Comparison of ENCODE assay signal across 17 cellular contexts in genomic region chrX:17409566-17410290, GRCh38. TPM values are rescaled to one million over a fixed set of nuclear protein-coding genes. Genes with fewer than 3 reads are reported as not detected.
A peak's percentile ranks its signal among the peaks of the same experiment; 100 is the strongest.
DNase-seq lines count a peak whose midpoint lies in the region; ATAC-seq and TF ChIP-seq lines count a peak whose summit lies in the region.
"Had no signal": no experiment of that assay in that cellular context is flagged by ENCODE, and none has a peak within 500 bp of the region (broad histone marks: within the 10 kb centered on the region; RNA-seq: fewer than 3 reads in every experiment).

No MANE protein-coding gene starts in this region.

- H3K9ac ChIP-seq in iPS-15b (ENCODE audit: low read depth, low read length) = no peak overlapping the region

- H3K36me3 Mint-ChIP-seq in nephron progenitor cell (ENCODE audit: low read depth) = peaks cover 12% of the 10 kb centered on the region
- H3K36me3 Mint-ChIP-seq in activated T-cell treated with anti-CD3 and anti-CD28 coated beads, Interleukin-2, amount 50 U/mL, for 72 hours (ENCODE audit: insufficient read depth in 2 of 2) = no peaks in the 10 kb centered on the region
- H3K36me3 Mint-ChIP-seq: CD14-positive monocyte had no signal

- H3K4me3 Mint-ChIP-seq in nephron progenitor cell = peak overlapping the region; percentile 14
- no peak overlapping the region for H3K4me3 Mint-ChIP-seq in activated T-cell treated with anti-CD3 and anti-CD28 coated beads, Interleukin-2, amount 50 U/mL, for 72 hours
- H3K4me3 Mint-ChIP-seq: CD14-positive monocyte had no signal

- ATAC-seq in activated T-cell treated with anti-CD3 and anti-CD28 coated beads, Interleukin-2, amount 50 U/mL, for 72 hours (replicated peaks in 1 of 2) = no peak
- ATAC-seq in HG02884 (IDR thresholded peaks at IDR 0.05; ENCODE audit: unreplicated experiment) = no peak
- ATAC-seq: Panc1 had no signal

- H3K9me3 ChIP-seq in iPS-15b (ENCODE audit: control insufficient read depth, insufficient read depth, low read length) = no peaks in the 10 kb centered on the region
- H3K9me3 ChIP-seq: HAP-1 had no signal

- H3K36me3 ChIP-seq in iPS-15b (ENCODE audit: control insufficient read depth, insufficient read depth, low read length) = no peaks in the 10 kb centered on the region
- H3K36me3 ChIP-seq: HAP-1 had no signal

- H3K27ac Mint-ChIP-seq in nephron progenitor cell = no peak overlapping the region
- H3K27ac Mint-ChIP-seq in activated T-cell treated with anti-CD3 and anti-CD28 coated beads, Interleukin-2, amount 50 U/mL, for 72 hours = no peak overlapping the region
- H3K27ac Mint-ChIP-seq: CD14-positive monocyte had no signal

- no peak overlapping the region for H3K27ac ChIP-seq in coronary artery

- peaks cover 10% of the 10 kb centered on the region for H3K9me3 Mint-ChIP-seq in nephron progenitor cell
- H3K9me3 Mint-ChIP-seq in activated T-cell treated with anti-CD3 and anti-CD28 coated beads, Interleukin-2, amount 50 U/mL, for 72 hours = peaks cover 0 to 3% of the 10 kb centered on the region in 2 donors
- H3K9me3 Mint-ChIP-seq: CD14-positive monocyte had no signal

- TF ChIP-seq CTCF in nephron progenitor cell (IDR thresholded peaks at IDR 0.05) = no peak
- TF ChIP-seq CTCF in coronary artery (IDR thresholded peaks at IDR 0.05) = no peak

- peak; percentile 41 for DNase-seq in NCI-H345 treated with DMSO at 0.1 percent for 48 hours (lab: John Stamatoyannopoulos, UW; ENCODE audit: unreplicated experiment)
- DNase-seq in NCI-H345 (lab: John Stamatoyannopoulos, UW) = no peak
- DNase-seq in nephron progenitor cell = no peak
- DNase-seq in activated T-cell treated with anti-CD3 and anti-CD28 coated beads, Interleukin-2, amount 50 U/mL, for 72 hours = no peak
- DNase-seq in coronary artery (ENCODE audit: low spot score) = no peak
- DNase-seq in DMS114 treated with DMSO at 0.1 percent for 48 hours (lab: John Stamatoyannopoulos, UW; ENCODE audit: unreplicated experiment) = no peak
- DNase-seq: 8988T, DND-41, NCI-H1694 treated with DMSO at 0.1 percent for 48 hours, NCI-H2107, NCI-H446 treated with DMSO at 0.1 percent for 48 hours, Right ventricle myocardium superior had no signal

- peaks cover 37% of the 10 kb centered on the region for H3K4me1 ChIP-seq in iPS-15b (ENCODE audit: control insufficient read depth, insufficient read depth, low read length)
- H3K4me1 ChIP-seq: HAP-1 had no signal

- no peaks in the 10 kb centered on the region for H3K27me3 Mint-ChIP-seq in nephron progenitor cell (ENCODE audit: low read depth, poor library complexity)
- H3K27me3 Mint-ChIP-seq in activated T-cell treated with anti-CD3 and anti-CD28 coated beads, Interleukin-2, amount 50 U/mL, for 72 hours (ENCODE audit: low read depth) = peaks cover 25% of the 10 kb centered on the region

- peaks cover 42% of the 10 kb centered on the region for H3K4me1 Mint-ChIP-seq in nephron progenitor cell
- peaks cover 24% of the 10 kb centered on the region for H3K4me1 Mint-ChIP-seq in activated T-cell treated with anti-CD3 and anti-CD28 coated beads, Interleukin-2, amount 50 U/mL, for 72 hours (ENCODE audit: low read depth)
- H3K4me1 Mint-ChIP-seq: CD14-positive monocyte had no signal

- peaks cover 4% of the 10 kb centered on the region for H3K27me3 ChIP-seq in iPS-15b (ENCODE audit: control insufficient read depth, insufficient read depth, low read length)

- H3K4me3 ChIP-seq in iPS-15b (ENCODE audit: low read depth, low read length) = peak overlapping the region; percentile 38
- no peak overlapping the region for H3K4me3 ChIP-seq in coronary artery
- H3K4me3 ChIP-seq: HAP-1 had no signal

RNA-seq across cellular contexts. Expression of gene NHS, which starts 34.7 kb away (rescaled TPM):
- total RNA-seq in activated T-cell treated with anti-CD3 and anti-CD28 coated beads, Interleukin-2, amount 50 U/mL, for 72 hours = 10 to 100 TPM in 1 of 2 donors, 1 to 10 TPM in 1; 6.6 to 11.4 TPM
